In genomic region chr12:89373772-89374572, GRCh38 we compare ENCODE assay signal across 12 cellular contexts. TPM values are rescaled to one million over a fixed set of nuclear protein-coding genes. Genes with fewer than 3 reads are reported as not detected.
DNase-seq lines count a peak whose midpoint lies in the region; ATAC-seq and TF ChIP-seq lines count a peak whose summit lies in the region.
"Had no signal": no experiment of that assay in that cellular context is flagged by ENCODE, and none has a peak within 500 bp of the region (broad histone marks: within the 10 kb centered on the region; RNA-seq: fewer than 3 reads in every experiment).

No MANE protein-coding gene starts in this region.

- POLR2A ChIA-PET in T-cell (lab: Charles Lee) = no interaction called here

- CTCF ChIA-PET in T-cell (lab: Charles Lee) = interaction anchor here in 1 of 2 donors (0.6 kb wide), 1 partner anchor 172 kb away, joined by 5 read pairs; no protein-coding TSS in a partner anchor

- H3K27me3 ChIP-seq in GM23338 (ENCODE audit: insufficient read depth) (no peaks in the 10 kb centered on the region), rectal smooth muscle tissue (ENCODE audit: control insufficient read depth, insufficient read depth, low read length) (no peaks in the 10 kb centered on the region)

- H3K4me3 Mint-ChIP-seq in GM23338 = no peak overlapping the region
- H3K4me3 Mint-ChIP-seq in T-cell = no peak overlapping the region
- H3K4me3 Mint-ChIP-seq: stimulated activated naive CD8-positive, alpha-beta T cell treated with anti-CD3 and anti-CD28 coated beads, Interleukin-15, Interleukin-2, amounts not matched to agents 100 ng/mL and 50 ng/mL, for 24 hours; T-helper 2 cell treated with Interferon-gamma antibody and Interleukin-4, amounts not matched to agents 5 μg/mL and 100 μg/mL, for 36 hours had no signal

- H3K36me3 Mint-ChIP-seq in GM23338 (ENCODE audit: low read depth) (peaks cover 3% of the 10 kb centered on the region; the same call in 1 of the 3 replicates), T-cell (no peaks in the 10 kb centered on the region)

- H3K27ac Mint-ChIP-seq in GM23338 = peak overlapping the region; percentile 40; the same call in 1 of the 2 replicates
- no peak overlapping the region for H3K27ac Mint-ChIP-seq in T-cell
- H3K27ac Mint-ChIP-seq: activated T-helper 2 cell treated with anti-CD3 and anti-CD28 coated beads, Interferon-gamma antibody, Interleukin-2, Interleukin-4, amounts not matched to agents 10 μg/mL and 5 μg/mL and 100 μg/mL, durations not matched to agents 14 hours and 24 hours and 36 hours; stimulated activated naive CD8-positive, alpha-beta T cell treated with anti-CD3 and anti-CD28 coated beads, Interleukin-15, Interleukin-2, amounts not matched to agents 100 ng/mL and 50 ng/mL, for 24 hours; T-helper 2 cell treated with Interferon-gamma antibody and Interleukin-4, amounts not matched to agents 5 μg/mL and 100 μg/mL, for 36 hours had no signal

- H3K4me2 ChIP-seq in GM23338 = peak overlapping the region; percentile 59; the same call in 1 of the 2 replicates

- H3K9ac ChIP-seq in rectal smooth muscle tissue (ENCODE audit: low read length) = no peak overlapping the region

- no peaks in the 10 kb centered on the region for H3F3A ChIP-seq in GM23338 (replicated peaks; ENCODE audit: low read depth)

- H3K27me3 Mint-ChIP-seq in GM23338 (ENCODE audit: insufficient read depth, low read depth, poor library complexity) = peaks cover 2% of the 10 kb centered on the region
- H3K27me3 Mint-ChIP-seq in T-cell = no peaks in the 10 kb centered on the region
- H3K27me3 Mint-ChIP-seq: stimulated activated naive CD8-positive, alpha-beta T cell treated with anti-CD3 and anti-CD28 coated beads, Interleukin-15, Interleukin-2, amounts not matched to agents 100 ng/mL and 50 ng/mL, for 24 hours had no signal

- intact Hi-C loops in Right ventricle myocardium superior (cut with DNase I) = no loop called here

- DNase-seq in GM23338 (ENCODE audit: low spot score) (no peak), amniotic stem cell (lab: John Stamatoyannopoulos, UW) (peak; percentile 34), Right ventricle myocardium superior (no peak), T-cell (no peak), NCI-H510A treated with DMSO at 0.1 percent for 48 hours (lab: John Stamatoyannopoulos, UW) (no peak)
- DNase-seq: retina had no signal

- no peaks in the 10 kb centered on the region for H3K36me3 ChIP-seq in GM23338 (ENCODE audit: insufficient read depth)
- no peaks in the 10 kb centered on the region for H3K36me3 ChIP-seq in rectal smooth muscle tissue (ENCODE audit: control insufficient read depth, insufficient read depth, low read length)

- 0 out of 2 replicates have a peak, but pooled peaks cover 9% of the 10 kb centered on the region for H3K9me2 ChIP-seq in GM23338 (ENCODE audit: insufficient read depth)

- H3K79me2 ChIP-seq in GM23338 (replicated peaks; ENCODE audit: insufficient read depth) = no peaks in the 10 kb centered on the region

- H3K4me1 ChIP-seq in GM23338 (ENCODE audit: insufficient read depth) (peaks cover 14% of the 10 kb centered on the region), rectal smooth muscle tissue (ENCODE audit: control insufficient read depth, insufficient read depth, low read length) (peaks cover 6% of the 10 kb centered on the region)

- no peak overlapping the region for H3K27ac ChIP-seq in GM23338 (ENCODE audit: low read depth)
- peak overlapping the region; percentile 38 for H3K27ac ChIP-seq in rectal smooth muscle tissue (ENCODE audit: low read depth, low read length)

- no peak overlapping the region for H3K4me3 ChIP-seq in GM23338
- no peak overlapping the region for H3K4me3 ChIP-seq in rectal smooth muscle tissue (ENCODE audit: low read length)

- H3K4me1 Mint-ChIP-seq in GM23338 = peaks cover 22% of the 10 kb centered on the region
- peaks cover 11 to 19% (median 19%) of the 10 kb centered on the region in 3 donors for H3K4me1 Mint-ChIP-seq in T-cell

- H4K20me1 ChIP-seq in GM23338 (replicated peaks; ENCODE audit: insufficient read depth) = no peaks in the 10 kb centered on the region

- no peak overlapping the region for H2AFZ ChIP-seq in GM23338

- TF ChIP-seq CTCF in GM23338 (conservative IDR thresholded peaks at IDR 0.05; ENCODE audit: low read depth in 2 of 2) = no peak

- no peak for ATAC-seq in GM23338
- peak; percentile 86 for ATAC-seq in Right ventricle myocardium superior (ENCODE audit: poor library complexity)
- ATAC-seq in HG03025 (IDR thresholded peaks at IDR 0.05; ENCODE audit: low FRiP score, unreplicated experiment) = no peak
- no peak for ATAC-seq in T-cell (replicated peaks in 1 of 4)
- ATAC-seq in HG03442 (IDR thresholded peaks at IDR 0.05; ENCODE audit: unreplicated experiment) = no peak

- H3K9me3 Mint-ChIP-seq in GM23338 (no peaks in the 10 kb centered on the region), T-cell (no peaks in the 10 kb centered on the region)
- H3K9me3 Mint-ChIP-seq: stimulated activated naive CD8-positive, alpha-beta T cell treated with anti-CD3 and anti-CD28 coated beads, Interleukin-15, Interleukin-2, amounts not matched to agents 100 ng/mL and 50 ng/mL, for 24 hours had no signal

TF ChIP-seq in GM23338, 12 proteins besides CTCF, POLR2A, EP300 and RAD21 (continues in another document):
- TF ChIP-seq CREB1 (CRISPR knock-in tag; IDR thresholded peaks at IDR 0.05; ENCODE audit: low read depth) = no peak
- TF ChIP-seq ZNF114 (CRISPR knock-in tag; IDR thresholded peaks at IDR 0.05) = no peak
- TF ChIP-seq REST (IDR thresholded peaks at IDR 0.05; ENCODE audit: unreplicated experiment) = no peak
- no peak for TF ChIP-seq JUNB (IDR thresholded peaks at IDR 0.05; ENCODE audit: unreplicated experiment)
- TF ChIP-seq EZH2 (IDR thresholded peaks at IDR 0.05; ENCODE audit: low read depth, unreplicated experiment) = no peak
- TF ChIP-seq ZNF331 (CRISPR knock-in tag; IDR thresholded peaks at IDR 0.05; ENCODE audit: low read depth) = no peak
- TF ChIP-seq NANOG (IDR thresholded peaks at IDR 0.05; ENCODE audit: borderline replicate concordance) = no peak
- TF ChIP-seq ETS1 (IDR thresholded peaks at IDR 0.05) = no peak
- no peak for TF ChIP-seq STAT1 (IDR thresholded peaks at IDR 0.05; ENCODE audit: unreplicated experiment)
- no peak for TF ChIP-seq POLR2AphosphoS5 (IDR thresholded peaks at IDR 0.05; ENCODE audit: low read depth)

RNA-seq across cellular contexts. Expression of gene DUSP6, which starts 21.7 kb away (rescaled TPM):
- 153 and 191 TPM in 2 replicates for total RNA-seq in GM23338 (2014; rRNA removed; shearing (Covaris generic))
- 100 and 117 TPM in 2 replicates for polyA plus RNA-seq in GM23338 (2016; fragmentation: Nextera tagmentation; extraction: Ambion mirVana)
- total RNA-seq in Right ventricle myocardium superior (26.7 TPM), T-cell (10 to 100 TPM in 1 of 5 donors, 1 to 10 TPM in 4; 2.7 to 13.7 (median 3.1) TPM)
